16 cellular contexts compared by ENCODE assay signal in genomic region chr1:30765610-30766434, GRCh38. TPM values are rescaled to one million over a fixed set of nuclear protein-coding genes. Genes with fewer than 3 reads are reported as not detected.
DNase-seq lines count a peak whose midpoint lies in the region; ATAC-seq lines count a peak whose summit lies in the region.
"Had no signal": no experiment of that assay in that cellular context is flagged by ENCODE, and none has a peak within 500 bp of the region (broad histone marks: within the 10 kb centered on the region; RNA-seq: fewer than 3 reads in every experiment).

No MANE protein-coding gene starts in this region.

- intact Hi-C loops in Right ventricle myocardium superior (cut with DNase I), result no loop called here
- intact Hi-C loops in Right ventricle myocardium inferior (cut with DNase I), result no loop called here

- H3K9me3 ChIP-seq in thymus (ENCODE audit: control insufficient read depth), result no peaks in the 10 kb centered on the region
- H3K9me3 ChIP-seq: upper lobe of left lung had no signal

- ATAC-seq in Right ventricle myocardium superior (ENCODE audit: poor library complexity) (no peak), Right ventricle myocardium inferior (no peak), GM19035 (IDR thresholded peaks at IDR 0.05; ENCODE audit: unreplicated experiment) (no peak)

- H3K4me1 ChIP-seq in thymus (ENCODE audit: control insufficient read depth, insufficient read depth, low read length), result peaks cover 27% of the 10 kb centered on the region

- 86% methylated on average over 14 of the region's 14 CpGs for WGBS in thymus

- DNase-seq in Right ventricle myocardium superior, result peak; percentile 13
- DNase-seq in Right ventricle myocardium inferior (ENCODE audit: missing footprints), result no peak
- DNase-seq in OCI-M1 (lab: John Stamatoyannopoulos, UW), result peak; percentile 30
- DNase-seq in amniotic epithelial cell (ENCODE audit: low read depth), result peak; percentile 51
- DNase-seq in epidermal melanocyte (ENCODE audit: insufficient read length, low spot score), result no peak
- no peak for DNase-seq in amniotic stem cell (lab: John Stamatoyannopoulos, UW)
- DNase-seq: immature natural killer cell, Kasumi-1, mammary epithelial cell, NCI-H1436, NCI-H2227 treated with DMSO at 0.1 percent for 48 hours, SHP77 treated with DMSO at 0.1 percent for 48 hours, upper lobe of left lung had no signal

- H3K4me3 ChIP-seq in thymus (ENCODE audit: low read length), result no peak overlapping the region
- H3K4me3 ChIP-seq: upper lobe of left lung had no signal

- no peaks in the 10 kb centered on the region for H3K36me3 ChIP-seq in thymus (ENCODE audit: control insufficient read depth, insufficient read depth)
- H3K36me3 ChIP-seq: upper lobe of left lung had no signal

- peak overlapping the region; percentile 84 for H3K27ac ChIP-seq in thymus (ENCODE audit: low read depth)
- H3K27ac ChIP-seq: upper lobe of left lung had no signal

- no peaks in the 10 kb centered on the region for H3K27me3 ChIP-seq in thymus (ENCODE audit: control insufficient read depth, insufficient read depth)
- H3K27me3 ChIP-seq: upper lobe of left lung had no signal

RNA-seq across cellular contexts. Expression of gene LAPTM5, which starts 8.2 kb away (rescaled TPM):
- total RNA-seq in Right ventricle myocardium superior (19.5 TPM), Right ventricle myocardium inferior (31.5 TPM)
- polyA plus RNA-seq in thymus, result 364 TPM

RNA-seq across cellular contexts. Expression of gene MATN1, which starts 42.4 kb away (rescaled TPM):
- not detected for total RNA-seq in Right ventricle myocardium superior
- total RNA-seq in Right ventricle myocardium inferior, result not detected
- polyA plus RNA-seq in thymus, result 0.27 TPM
- total RNA-seq: glomerular endothelial cell, mammary epithelial cell had no signal
- polyA plus RNA-seq: immature natural killer cell had no signal

Comparison
In these comparisons a context has a peak if more than half of its experiments do, and no peak if none do; other contexts are left out.
1. DNase-seq: peak in Right ventricle myocardium superior (single experiment), OCI-M1 (single experiment) and amniotic epithelial cell (single experiment); none in Right ventricle myocardium inferior (single experiment), epidermal melanocyte (single experiment) and amniotic stem cell (single experiment).